ENCODE assay signal across 23 cellular contexts in genomic region chr3:197420566-197420965, GRCh38.
A peak's percentile ranks its signal among the peaks of the same experiment; 100 is the strongest.
DNase-seq lines count a peak whose midpoint lies in the region; ATAC-seq, FAIRE-seq and TF ChIP-seq lines count a peak whose summit lies in the region.
"Had no signal": no experiment of that assay in that cellular context is flagged by ENCODE, and none has a peak within 500 bp of the region (broad histone marks: within the 10 kb centered on the region; RNA-seq: fewer than 3 reads in every experiment).

No MANE protein-coding gene starts in this region.

- H3K4me2 ChIP-seq in astrocyte (ENCODE audit: low read length) (no peak overlapping the region), smooth muscle cell (no peak overlapping the region)
- H3K4me2 ChIP-seq: BLaER1 treated with 17β-estradiol and CSF1 and Interleukin-3, amounts not matched to agents 10 nM and 100 nM had no signal

- H3K36me3 Mint-ChIP-seq in activated naive CD8-positive, alpha-beta T cell treated with anti-CD3 and anti-CD28 coated beads, Interleukin-2, amount 50 U/mL, for 24 hours (ENCODE audit: low read depth) = no peaks in the 10 kb centered on the region
- no peaks in the 10 kb centered on the region for H3K36me3 Mint-ChIP-seq in activated naive CD8-positive, alpha-beta T cell treated with anti-CD3 and anti-CD28 coated beads for 36 hours
- no peaks in the 10 kb centered on the region for H3K36me3 Mint-ChIP-seq in astrocyte (ENCODE audit: low read depth, unreplicated experiment)
- H3K36me3 Mint-ChIP-seq: CD8-positive, alpha-beta T cell had no signal

- no peak for ATAC-seq in activated naive CD8-positive, alpha-beta T cell treated with anti-CD3 and anti-CD28 coated beads, Interleukin-2, amount 50 U/mL, for 24 hours
- ATAC-seq in left ventricle myocardium superior = peak; percentile 53
- ATAC-seq: CD8-positive, alpha-beta T cell; GM12878 had no signal

- H3K9me3 ChIP-seq in astrocyte (ENCODE audit: insufficient read depth, low read depth, low read length) (no peaks in the 10 kb centered on the region), smooth muscle cell (replicated peaks; ENCODE audit: low read depth) (no peaks in the 10 kb centered on the region)
- H3K9me3 ChIP-seq: BLaER1 treated with 17β-estradiol and CSF1 and Interleukin-3, amounts not matched to agents 10 nM and 100 nM had no signal

- no peaks in the 10 kb centered on the region for H3F3A ChIP-seq in smooth muscle cell (ENCODE audit: low read depth)

- TF ChIP-seq CTCF in astrocyte (IDR thresholded peaks at IDR 0.05; ENCODE audit: insufficient read depth, low read depth, low read length) (no peak), smooth muscle cell (IDR thresholded peaks at IDR 0.05; ENCODE audit: borderline replicate concordance, insufficient read depth, poor library complexity, severe bottlenecking) (no peak)

- H3K4me3 Mint-ChIP-seq in activated naive CD8-positive, alpha-beta T cell treated with anti-CD3 and anti-CD28 coated beads, Interleukin-2, amount 50 U/mL, for 24 hours = no peak overlapping the region
- H3K4me3 Mint-ChIP-seq in activated naive CD8-positive, alpha-beta T cell treated with anti-CD3 and anti-CD28 coated beads for 36 hours = no peak overlapping the region
- no peak overlapping the region for H3K4me3 Mint-ChIP-seq in astrocyte (ENCODE audit: unreplicated experiment)
- H3K4me3 Mint-ChIP-seq: CD8-positive, alpha-beta T cell had no signal

- H3K4me1 ChIP-seq in astrocyte (ENCODE audit: insufficient read depth, low read length) = peaks cover 22% of the 10 kb centered on the region
- peaks cover 14% of the 10 kb centered on the region for H3K4me1 ChIP-seq in smooth muscle cell (ENCODE audit: low read depth)

- no peak for DNase-seq in activated naive CD8-positive, alpha-beta T cell treated with anti-CD3 and anti-CD28 coated beads, Interleukin-2, amount 50 U/mL, for 24 hours
- DNase-seq in activated naive CD8-positive, alpha-beta T cell treated with anti-CD3 and anti-CD28 coated beads for 36 hours = no peak
- DNase-seq in astrocyte (ENCODE audit: low read depth) (no peak), left ventricle myocardium superior (no peak), smooth muscle cell (lab: John Stamatoyannopoulos, UW; ENCODE audit: unreplicated experiment) (no peak), nucleus accumbens (lab: John Stamatoyannopoulos, UW) (no peak), NCI-H1092 (lab: John Stamatoyannopoulos, UW) (no peak)
- DNase-seq: 8988T; CD8-positive, alpha-beta T cell; DND-41; H7; KBM-7; MM.1S; NCI-H1048; NCI-H1436; NCI-H187 treated with DMSO at 0.1 percent for 48 hours; NCI-H2107; NCI-H446 treated with DMSO at 0.1 percent for 48 hours; NCI-H526 treated with DMSO at 0.1 percent for 48 hours; OCI-M1; SHP77 had no signal

- peaks cover 20% of the 10 kb centered on the region for H3K4me1 Mint-ChIP-seq in activated naive CD8-positive, alpha-beta T cell treated with anti-CD3 and anti-CD28 coated beads, Interleukin-2, amount 50 U/mL, for 24 hours
- H3K4me1 Mint-ChIP-seq in activated naive CD8-positive, alpha-beta T cell treated with anti-CD3 and anti-CD28 coated beads for 36 hours = no peaks in the 10 kb centered on the region
- peaks cover 20% of the 10 kb centered on the region for H3K4me1 Mint-ChIP-seq in astrocyte (ENCODE audit: low read depth, unreplicated experiment)

- H3K27ac Mint-ChIP-seq in activated naive CD8-positive, alpha-beta T cell treated with anti-CD3 and anti-CD28 coated beads, Interleukin-2, amount 50 U/mL, for 24 hours = peak overlapping the region; percentile 40
- H3K27ac Mint-ChIP-seq in activated naive CD8-positive, alpha-beta T cell treated with anti-CD3 and anti-CD28 coated beads for 36 hours = no peak overlapping the region
- H3K27ac Mint-ChIP-seq in astrocyte (ENCODE audit: unreplicated experiment) = peak overlapping the region; percentile 66
- H3K27ac Mint-ChIP-seq: CD8-positive, alpha-beta T cell had no signal

- H3K27me3 ChIP-seq in astrocyte (ENCODE audit: insufficient read depth, low read length) (no peaks in the 10 kb centered on the region), smooth muscle cell (ENCODE audit: low read depth) (no peaks in the 10 kb centered on the region)
- H3K27me3 ChIP-seq: BLaER1 treated with 17β-estradiol and CSF1 and Interleukin-3, amounts not matched to agents 10 nM and 100 nM had no signal

- no peaks in the 10 kb centered on the region for H3K36me3 ChIP-seq in astrocyte (ENCODE audit: insufficient read depth, low read length)
- no peaks in the 10 kb centered on the region for H3K36me3 ChIP-seq in smooth muscle cell (ENCODE audit: low read depth)
- H3K36me3 ChIP-seq: BLaER1 treated with 17β-estradiol and CSF1 and Interleukin-3, amounts not matched to agents 10 nM and 100 nM had no signal

- no peak overlapping the region for H3K27ac ChIP-seq in astrocyte (ENCODE audit: low read depth, low read length)
- H3K27ac ChIP-seq in smooth muscle cell (ENCODE audit: low read depth) = peak overlapping the region; percentile 35
- H3K27ac ChIP-seq: BLaER1 treated with 17β-estradiol and CSF1 and Interleukin-3, amounts not matched to agents 10 nM and 100 nM had no signal

- H3K4me3 ChIP-seq in astrocyte (ENCODE audit: insufficient read depth, low read depth, low read length) (no peak overlapping the region), smooth muscle cell (no peak overlapping the region)
- H3K4me3 ChIP-seq: BLaER1 treated with 17β-estradiol and CSF1 and Interleukin-3, amounts not matched to agents 10 nM and 100 nM; GM12878 had no signal

- no peaks in the 10 kb centered on the region for H3K79me2 ChIP-seq in astrocyte (ENCODE audit: insufficient read depth, low read length)
- no peaks in the 10 kb centered on the region for H3K79me2 ChIP-seq in smooth muscle cell (ENCODE audit: low read depth)

- H3K9me3 Mint-ChIP-seq in activated naive CD8-positive, alpha-beta T cell treated with anti-CD3 and anti-CD28 coated beads, Interleukin-2, amount 50 U/mL, for 24 hours = no peaks in the 10 kb centered on the region
- no peaks in the 10 kb centered on the region for H3K9me3 Mint-ChIP-seq in activated naive CD8-positive, alpha-beta T cell treated with anti-CD3 and anti-CD28 coated beads for 36 hours
- H3K9me3 Mint-ChIP-seq in astrocyte (ENCODE audit: unreplicated experiment) = peaks cover 2% of the 10 kb centered on the region
- H3K9me3 Mint-ChIP-seq: CD8-positive, alpha-beta T cell had no signal

- intact Hi-C loops in left ventricle myocardium superior (cut with micrococcal nuclease) = no loop called here

- H3K9ac ChIP-seq in astrocyte (ENCODE audit: low read length) (no peak overlapping the region), smooth muscle cell (ENCODE audit: low read depth) (no peak overlapping the region)
- H3K9ac ChIP-seq: BLaER1 treated with 17β-estradiol and CSF1 and Interleukin-3, amounts not matched to agents 10 nM and 100 nM had no signal

- no peak for FAIRE-seq in astrocyte (lab: Jason Lieb, UNC)
- FAIRE-seq: GM12878 had no signal

- peaks cover 4% of the 10 kb centered on the region for H3K27me3 Mint-ChIP-seq in activated naive CD8-positive, alpha-beta T cell treated with anti-CD3 and anti-CD28 coated beads, Interleukin-2, amount 50 U/mL, for 24 hours
- peaks cover 22% of the 10 kb centered on the region for H3K27me3 Mint-ChIP-seq in activated naive CD8-positive, alpha-beta T cell treated with anti-CD3 and anti-CD28 coated beads for 36 hours
- peaks cover 28% of the 10 kb centered on the region for H3K27me3 Mint-ChIP-seq in astrocyte (ENCODE audit: low read depth, unreplicated experiment)

- no peak overlapping the region for H2AFZ ChIP-seq in astrocyte (ENCODE audit: low read depth, low read length)
- H2AFZ ChIP-seq in smooth muscle cell (ENCODE audit: low read depth) = no peak overlapping the region

- 86% methylated on average over 4 of the region's 4 CpGs for WGBS in smooth muscle cell (ENCODE audit: low lambda C conversion rate)

- H4K20me1 ChIP-seq in astrocyte (ENCODE audit: insufficient read depth, low read length) (no peaks in the 10 kb centered on the region), smooth muscle cell (ENCODE audit: low read depth) (no peaks in the 10 kb centered on the region)
- H4K20me1 ChIP-seq: BLaER1 treated with 17β-estradiol and CSF1 and Interleukin-3, amounts not matched to agents 10 nM and 100 nM had no signal
